11 cellular contexts compared by ENCODE assay signal in genomic region chr7:155466814-155467675, GRCh38. TPM values are rescaled to one million over a fixed set of nuclear protein-coding genes. Genes with fewer than 3 reads are reported as not detected.
DNase-seq lines count a peak whose midpoint lies in the region; ATAC-seq, FAIRE-seq and TF ChIP-seq lines count a peak whose summit lies in the region.
"Had no signal": no experiment of that assay in that cellular context is flagged by ENCODE, and none has a peak within 500 bp of the region (broad histone marks: within the 10 kb centered on the region; RNA-seq: fewer than 3 reads in every experiment).

No MANE protein-coding gene starts in this region.

- H3K9me3 Mint-ChIP-seq in astrocyte (ENCODE audit: unreplicated experiment) (peaks cover 10% of the 10 kb centered on the region), osteocyte (ENCODE audit: unreplicated experiment) (no peaks in the 10 kb centered on the region)

- H2AFZ ChIP-seq in astrocyte (ENCODE audit: low read depth, low read length), result no peak overlapping the region

- H3K9ac ChIP-seq in astrocyte (ENCODE audit: low read length), result no peak overlapping the region

- peak; percentile 63 for ATAC-seq in HG03571 (IDR thresholded peaks at IDR 0.05; ENCODE audit: unreplicated experiment)

- H3K27ac ChIP-seq in astrocyte (ENCODE audit: low read depth, low read length), result no peak overlapping the region
- H3K27ac ChIP-seq: heart left ventricle had no signal

- FAIRE-seq in astrocyte (lab: Jason Lieb, UNC), result no peak
- no peak for FAIRE-seq in RCC 7860 (lab: Jason Lieb, UNC)
- no peak for FAIRE-seq in urothelium cell line (lab: Jason Lieb, UNC)

- peaks cover 92% of the 10 kb centered on the region for H3K27me3 ChIP-seq in astrocyte (ENCODE audit: insufficient read depth, low read length)

- H3K36me3 ChIP-seq in astrocyte (ENCODE audit: insufficient read depth, low read length), result no peaks in the 10 kb centered on the region
- H3K36me3 ChIP-seq: heart left ventricle had no signal

- H3K4me1 Mint-ChIP-seq in astrocyte (ENCODE audit: low read depth, unreplicated experiment) (peaks cover 8% of the 10 kb centered on the region), osteocyte (ENCODE audit: unreplicated experiment) (peaks cover 26% of the 10 kb centered on the region)

- H3K4me3 Mint-ChIP-seq in astrocyte (ENCODE audit: unreplicated experiment), result no peak overlapping the region
- peak overlapping the region; percentile 56 for H3K4me3 Mint-ChIP-seq in osteocyte (ENCODE audit: unreplicated experiment)

- H3K4me1 ChIP-seq in astrocyte (ENCODE audit: insufficient read depth, low read length), result peaks cover 3% of the 10 kb centered on the region

- no peaks in the 10 kb centered on the region for H4K20me1 ChIP-seq in astrocyte (ENCODE audit: insufficient read depth, low read length)

- H3K9me3 ChIP-seq in astrocyte (ENCODE audit: insufficient read depth, low read depth, low read length), result no peaks in the 10 kb centered on the region
- H3K9me3 ChIP-seq: heart left ventricle had no signal

- H3K27ac Mint-ChIP-seq in astrocyte (ENCODE audit: unreplicated experiment) (no peak overlapping the region), osteocyte (ENCODE audit: unreplicated experiment) (no peak overlapping the region)

- no peak overlapping the region for H3K4me3 ChIP-seq in astrocyte (ENCODE audit: insufficient read depth, low read depth, low read length)

- H3K27me3 Mint-ChIP-seq in astrocyte (ENCODE audit: low read depth, unreplicated experiment) (peaks cover 82% of the 10 kb centered on the region), osteocyte (ENCODE audit: unreplicated experiment) (peaks cover 10% of the 10 kb centered on the region)

- H3K79me2 ChIP-seq in astrocyte (ENCODE audit: insufficient read depth, low read length), result no peaks in the 10 kb centered on the region

- peak overlapping the region; percentile 30 for H3K4me2 ChIP-seq in astrocyte (ENCODE audit: low read length)

- DNase-seq in activated naive CD4-positive, alpha-beta T cell treated with Interleukin-2 at 50 U/mL for 16 hours, result peak; percentile 26
- no peak for DNase-seq in activated naive CD4-positive, alpha-beta T cell treated with anti-CD3 and anti-CD28 coated beads, Interleukin-2, amount 50 U/mL, for 16 hours
- DNase-seq in astrocyte (ENCODE audit: low read depth) (no peak), osteocyte (ENCODE audit: extremely low spot score, unreplicated experiment) (peak; percentile 87), RCC 7860 (ENCODE audit: low spot score) (no peak), urothelium cell line (ENCODE audit: low spot score) (no peak), glomerular visceral epithelial cell (ENCODE audit: extremely low spot score) (no peak)
- DNase-seq: heart left ventricle had no signal

- TF ChIP-seq CTCF in astrocyte (IDR thresholded peaks at IDR 0.05; ENCODE audit: insufficient read depth, low read depth, low read length), result no peak
- no peak for TF ChIP-seq CTCF in osteocyte (IDR thresholded peaks at IDR 0.05)

- H3K36me3 Mint-ChIP-seq in astrocyte (ENCODE audit: low read depth, unreplicated experiment) (no peaks in the 10 kb centered on the region), osteocyte (ENCODE audit: unreplicated experiment) (peaks cover 2% of the 10 kb centered on the region)

RNA-seq across cellular contexts. Expression of gene EN2, which starts 9.1 kb away (rescaled TPM):
- total RNA-seq in astrocyte (not detected in 2 replicates), osteocyte (3.3 and 3.4 TPM in 2 replicates)
- total RNA-seq: subcutaneous adipose tissue; T-helper 1 cell treated with Interleukin-12 subunit alpha and Interleukin-12 subunit beta and Interleukin-4 antibody, amounts not matched to agents 30 ng/mL and 1 ng/mL, for 36 hours had no signal

Comparison
In these comparisons a context has a peak if more than half of its experiments do, and no peak if none do; other contexts are left out.
1. DNase-seq: peak in activated naive CD4-positive, alpha-beta T cell treated with Interleukin-2 at 50 U/mL for 16 hours (single experiment) and osteocyte (single experiment); none in activated naive CD4-positive, alpha-beta T cell treated with anti-CD3 and anti-CD28 coated beads, Interleukin-2, amount 50 U/mL, for 16 hours (single experiment), astrocyte (single experiment), RCC 7860 (single experiment), urothelium cell line (single experiment) and glomerular visceral epithelial cell (single experiment).